13 cellular contexts compared by ENCODE assay signal in the genomic region with DNA sequence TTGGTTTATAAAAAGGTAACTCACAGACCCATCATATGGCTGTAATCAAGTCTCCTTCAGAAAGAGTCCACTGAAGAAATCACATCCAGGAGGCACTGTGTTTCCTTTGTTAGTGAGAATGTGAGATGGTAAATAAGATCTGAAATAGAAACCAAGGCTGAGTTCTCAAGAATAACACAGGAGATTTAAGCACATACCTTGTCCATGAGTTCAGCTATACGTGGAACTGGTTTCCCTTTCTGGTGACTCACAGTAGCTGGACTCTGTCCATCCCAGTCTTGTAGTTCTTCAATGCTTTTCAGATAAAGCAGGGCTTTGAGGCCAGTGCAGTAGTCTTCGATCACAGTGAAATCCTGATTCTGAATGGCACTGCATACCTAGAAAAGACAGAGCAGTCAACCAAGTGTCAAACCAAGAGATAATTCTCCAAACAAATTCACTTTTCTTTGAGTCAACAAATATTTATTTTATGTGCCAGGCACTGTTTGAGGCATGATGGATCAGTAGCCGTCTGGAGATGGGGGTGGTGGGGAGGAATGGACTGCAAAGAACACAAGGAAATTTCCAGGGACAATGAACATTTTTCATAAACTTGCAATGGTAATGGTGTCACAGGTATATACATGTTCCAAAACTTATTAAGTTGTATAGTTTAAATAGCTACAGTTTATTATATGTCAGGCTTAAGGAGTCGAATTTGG.
DNase-seq lines count a peak whose midpoint lies in the region; FAIRE-seq and TF ChIP-seq lines count a peak whose summit lies in the region.
"Had no signal": no experiment of that assay in that cellular context is flagged by ENCODE, and none has a peak within 500 bp of the region (broad histone marks: within the 10 kb centered on the region; RNA-seq: fewer than 3 reads in every experiment).

No MANE protein-coding gene starts in this region.

- H3K36me3 ChIP-seq in ACC112 (ENCODE audit: insufficient read depth, low read length) (peaks cover 5% of the 10 kb centered on the region), brain microvascular endothelial cell (replicated peaks) (no peaks in the 10 kb centered on the region)
- H3K36me3 ChIP-seq: BLaER1 had no signal

- peak overlapping the region; percentile 30 for H2AFZ ChIP-seq in ACC112 (ENCODE audit: low read length, unreplicated experiment)

- peak overlapping the region; percentile 47 for H3K4me3 ChIP-seq in ACC112 (ENCODE audit: low read depth, low read length)
- H3K4me3 ChIP-seq in brain microvascular endothelial cell (ENCODE audit: low read depth, low read length) = no peak overlapping the region
- H3K4me3 ChIP-seq: BLaER1 had no signal

- TF ChIP-seq CTCF in brain microvascular endothelial cell (IDR thresholded peaks at IDR 0.05; ENCODE audit: low read depth, low read length, missing control alignments) (peak; percentile 26), D721Med (IDR thresholded peaks at IDR 0.05; ENCODE audit: insufficient read depth, missing control alignments) (no peak)

- FAIRE-seq in D721Med (lab: Jason Lieb, UNC) = no peak
- FAIRE-seq: TTC549 had no signal

- no peaks in the 10 kb centered on the region for H3K79me2 ChIP-seq in ACC112 (ENCODE audit: control insufficient read depth, insufficient read depth, low read length, unreplicated experiment)

- no peaks in the 10 kb centered on the region for H3K27me3 ChIP-seq in ACC112 (ENCODE audit: insufficient read depth, low read length)
- H3K27me3 ChIP-seq in brain microvascular endothelial cell (replicated peaks) = no peaks in the 10 kb centered on the region
- H3K27me3 ChIP-seq: BLaER1 had no signal

- H3K4me1 ChIP-seq in ACC112 (ENCODE audit: control insufficient read depth, insufficient read depth, low read length, unreplicated experiment) = peaks cover 32% of the 10 kb centered on the region
- H3K4me1 ChIP-seq: BLaER1 had no signal

- in situ Hi-C loops in brain microvascular endothelial cell (cut with HindIII; ENCODE audit: low pct_ligation_motif_present, low sequenced_read_pairs) = no loop called here

- peak overlapping the region; percentile 76 for H3K27ac ChIP-seq in ACC112 (ENCODE audit: low read depth, low read length)
- peak overlapping the region; percentile 55 for H3K27ac ChIP-seq in brain microvascular endothelial cell
- H3K27ac ChIP-seq: BLaER1 had no signal

- DNase-seq in HS-27A (ENCODE audit: low read depth) (peak; percentile 94), brain microvascular endothelial cell (peak; percentile 98), left kidney (ENCODE audit: low read depth, low spot score) (peak; percentile 19), iPS-NIHi7 (ENCODE audit: extremely low spot score) (no peak), D721Med (ENCODE audit: insufficient read length, low spot score) (no peak), GM19238 (ENCODE audit: insufficient read length, low spot score) (no peak), NOMO-1 (lab: John Stamatoyannopoulos, UW; ENCODE audit: unreplicated experiment in 2 of 2) (no peak)
- DNase-seq: activated gamma-delta T cell, naive B cell, NCI-H524 treated with DMSO at 0.1 percent for 48 hours had no signal

Comparison
In these comparisons a context has a peak if more than half of its experiments do, and no peak if none do; other contexts are left out.
1. DNase-seq: peak in HS-27A (single experiment), brain microvascular endothelial cell (single experiment) and left kidney (single experiment); none in iPS-NIHi7 (single experiment), D721Med (single experiment), GM19238 (single experiment) and NOMO-1 (0 of 2).